1 cellular context compared by ENCODE assay signal in the genomic region with DNA sequence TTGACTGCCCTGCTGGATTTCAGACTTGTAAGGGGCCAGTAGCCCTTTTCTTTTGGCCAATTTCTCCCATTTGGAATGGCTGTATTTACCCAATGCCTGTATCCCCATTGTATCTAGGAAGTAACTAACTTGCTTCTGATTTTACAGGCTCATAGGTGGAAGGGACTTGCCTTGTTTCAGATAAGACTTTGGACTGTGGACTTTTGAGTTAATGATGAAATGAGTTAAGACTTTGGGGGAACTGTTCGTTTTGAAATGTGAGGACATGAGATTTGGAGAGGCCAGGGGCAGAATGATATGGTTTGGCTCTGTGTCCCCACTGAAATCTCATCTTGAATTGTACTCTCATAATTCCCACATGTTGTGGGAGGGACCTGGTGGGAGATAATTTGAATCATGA. TPM values are rescaled to one million over a fixed set of nuclear protein-coding genes. Genes with fewer than 3 reads are reported as not detected.
"Had no signal": no experiment of that assay in that cellular context is flagged by ENCODE, and none has a peak within 500 bp of the region (broad histone marks: within the 10 kb centered on the region; RNA-seq: fewer than 3 reads in every experiment).

No MANE protein-coding gene starts in this region.

RNA-seq across cellular contexts. Expression of a gene that starts 17.6 kb away (rescaled TPM):
- total RNA-seq: G401 had no signal
